ENCODE assay signal across 23 cellular contexts in the genomic region with DNA sequence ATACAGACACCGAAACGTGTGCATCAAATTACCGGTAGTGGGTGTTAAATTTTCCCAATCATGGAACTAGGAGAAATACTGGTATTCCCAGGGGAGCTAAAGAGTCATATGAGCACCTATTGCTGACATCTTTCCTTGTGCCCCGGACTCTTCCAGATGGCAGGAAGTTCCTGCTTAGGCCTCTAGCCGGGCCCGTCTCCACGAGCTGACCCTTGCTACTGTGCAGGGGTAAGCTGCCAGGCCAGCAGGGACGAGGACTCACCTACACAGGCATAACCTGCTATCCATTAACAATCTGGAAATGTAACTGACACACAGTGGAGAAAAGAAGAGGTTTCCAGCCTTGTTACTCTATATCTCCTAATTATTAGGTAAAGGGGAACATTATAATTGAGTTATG.
"Had no signal": no experiment of that assay in that cellular context is flagged by ENCODE, and none has a peak within 500 bp of the region (broad histone marks: within the 10 kb centered on the region; RNA-seq: fewer than 3 reads in every experiment).

No MANE protein-coding gene starts in this region.

- H3K9me3 ChIP-seq: adrenal gland, SJSA1 had no signal

- H3K4me3 ChIP-seq: adrenal gland, SJSA1 had no signal

- H3K27me3 Mint-ChIP-seq: activated CD4-positive, alpha-beta T cell treated with anti-CD3 and anti-CD28 coated beads, Interleukin-2, amount 10 ng/mL, durations not matched to agents 7 days and 5 days; activated naive CD8-positive, alpha-beta T cell treated with anti-CD3 and anti-CD28 coated beads, Interleukin-2, amount 10 ng/mL, durations not matched to agents 7 days and 5 days had no signal

- ATAC-seq: activated T-cell treated with anti-CD3 and anti-CD28 coated beads, Interleukin-2, amount 50 U/mL, for 72 hours; PC-3; SK-N-SH treated with all-trans-retinoic acid at 6 μM for 48 hours had no signal

- H3K27ac ChIP-seq: adrenal gland had no signal

- H3K27me3 ChIP-seq: adrenal gland, SJSA1 had no signal

- H3K4me1 ChIP-seq: adrenal gland had no signal

- H3K36me3 Mint-ChIP-seq: activated naive CD8-positive, alpha-beta T cell treated with anti-CD3 and anti-CD28 coated beads, Interleukin-2, amount 10 ng/mL, durations not matched to agents 7 days and 5 days had no signal

- H3K36me3 ChIP-seq: adrenal gland, SJSA1 had no signal

- H3K9me3 Mint-ChIP-seq: activated CD4-positive, alpha-beta memory T cell treated with anti-CD3 and anti-CD28 coated beads, Interleukin-2, amount 10 ng/mL, durations not matched to agents 7 days and 5 days; activated CD4-positive, alpha-beta T cell treated with anti-CD3 and anti-CD28 coated beads, Interleukin-2, amount 10 ng/mL, durations not matched to agents 7 days and 5 days; activated T-helper 2 cell treated with anti-CD3 and anti-CD28 coated beads, Interferon-gamma antibody, Interleukin-2, Interleukin-4, amounts not matched to agents 10 μg/mL and 5 μg/mL and 100 μg/mL, durations not matched to agents 14 hours and 24 hours and 36 hours; T-helper 1 cell treated with Interleukin-12 subunit alpha and Interleukin-12 subunit beta and Interleukin-4 antibody, amounts not matched to agents 30 μg/mL and 1 μg/mL, for 36 hours had no signal

- H3K4me1 Mint-ChIP-seq: activated CD4-positive, alpha-beta T cell treated with anti-CD3 and anti-CD28 coated beads, Interleukin-2, amount 10 ng/mL, durations not matched to agents 7 days and 5 days had no signal

- H3K4me3 Mint-ChIP-seq: activated CD4-positive, alpha-beta memory T cell treated with anti-CD3 and anti-CD28 coated beads, Interleukin-2, amount 10 ng/mL, durations not matched to agents 7 days and 5 days; activated CD4-positive, alpha-beta T cell treated with anti-CD3 and anti-CD28 coated beads, Interleukin-2, amount 10 ng/mL, durations not matched to agents 7 days and 5 days; activated naive CD8-positive, alpha-beta T cell treated with anti-CD3 and anti-CD28 coated beads, Interleukin-2, amount 10 ng/mL, durations not matched to agents 7 days and 5 days; activated T-cell treated with anti-CD3 and anti-CD28 coated beads, Interleukin-2, amount 50 U/mL, for 72 hours; T-helper 1 cell treated with Interleukin-12 subunit alpha and Interleukin-12 subunit beta and Interleukin-4 antibody, amounts not matched to agents 30 μg/mL and 1 μg/mL, for 36 hours had no signal

- H3K27ac Mint-ChIP-seq: activated CD4-positive, alpha-beta memory T cell treated with anti-CD3 and anti-CD28 coated beads, Interleukin-2, amount 10 ng/mL, durations not matched to agents 7 days and 5 days; activated CD4-positive, alpha-beta T cell treated with anti-CD3 and anti-CD28 coated beads, Interleukin-2, amount 10 ng/mL, durations not matched to agents 7 days and 5 days; activated naive CD8-positive, alpha-beta T cell treated with anti-CD3 and anti-CD28 coated beads, Interleukin-2, amount 10 ng/mL, durations not matched to agents 7 days and 5 days; activated T-cell treated with anti-CD3 and anti-CD28 coated beads, Interleukin-2, amount 50 U/mL, for 72 hours; activated T-helper 2 cell treated with anti-CD3 and anti-CD28 coated beads, Interferon-gamma antibody, Interleukin-2, Interleukin-4, amounts not matched to agents 10 μg/mL and 5 μg/mL and 100 μg/mL, durations not matched to agents 14 hours and 24 hours and 36 hours; T-helper 1 cell treated with Interleukin-12 subunit alpha and Interleukin-12 subunit beta and Interleukin-4 antibody, amounts not matched to agents 30 μg/mL and 1 μg/mL, for 36 hours had no signal

- DNase-seq: activated CD4-positive, alpha-beta memory T cell treated with anti-CD3 and anti-CD28 coated beads, Interleukin-2, amount 10 ng/mL, durations not matched to agents 7 days and 5 days; activated CD4-positive, alpha-beta T cell treated with anti-CD3 and anti-CD28 coated beads, Interleukin-2, amount 10 ng/mL, durations not matched to agents 7 days and 5 days; activated CD4-positive, CD25-positive, alpha-beta regulatory T cell treated with anti-CD3 and anti-CD28 coated beads, Interleukin-2, amount 50 U/mL, for 72 hours; activated CD8-positive, alpha-beta memory T cell treated with anti-CD3 and anti-CD28 coated beads, Interleukin-2, amount 50 U/mL, for 4 hours; activated gamma-delta T cell treated with Interleukin-2 at 50 U/mL for 16 hours; activated naive CD4-positive, alpha-beta T cell treated with anti-CD3 and anti-CD28 coated beads, Interleukin-2, amount 50 U/mL, for 16 hours; activated naive CD8-positive, alpha-beta T cell treated with anti-CD3 and anti-CD28 coated beads, Interleukin-2, amount 10 ng/mL, durations not matched to agents 7 days and 5 days; activated T-cell treated with anti-CD3 and anti-CD28 coated beads, Interleukin-2, amount 50 U/mL, for 72 hours; adrenal gland; anterior cingulate cortex; Kasumi-1; KBM-7; NCI-H1048; NCI-H2029; NCI-H510A treated with DMSO at 0.1 percent for 48 hours; NCI-H69; PC-3; SHP77; SW 1271 had no signal
